17 cellular contexts compared by ENCODE assay signal in the genomic region with DNA sequence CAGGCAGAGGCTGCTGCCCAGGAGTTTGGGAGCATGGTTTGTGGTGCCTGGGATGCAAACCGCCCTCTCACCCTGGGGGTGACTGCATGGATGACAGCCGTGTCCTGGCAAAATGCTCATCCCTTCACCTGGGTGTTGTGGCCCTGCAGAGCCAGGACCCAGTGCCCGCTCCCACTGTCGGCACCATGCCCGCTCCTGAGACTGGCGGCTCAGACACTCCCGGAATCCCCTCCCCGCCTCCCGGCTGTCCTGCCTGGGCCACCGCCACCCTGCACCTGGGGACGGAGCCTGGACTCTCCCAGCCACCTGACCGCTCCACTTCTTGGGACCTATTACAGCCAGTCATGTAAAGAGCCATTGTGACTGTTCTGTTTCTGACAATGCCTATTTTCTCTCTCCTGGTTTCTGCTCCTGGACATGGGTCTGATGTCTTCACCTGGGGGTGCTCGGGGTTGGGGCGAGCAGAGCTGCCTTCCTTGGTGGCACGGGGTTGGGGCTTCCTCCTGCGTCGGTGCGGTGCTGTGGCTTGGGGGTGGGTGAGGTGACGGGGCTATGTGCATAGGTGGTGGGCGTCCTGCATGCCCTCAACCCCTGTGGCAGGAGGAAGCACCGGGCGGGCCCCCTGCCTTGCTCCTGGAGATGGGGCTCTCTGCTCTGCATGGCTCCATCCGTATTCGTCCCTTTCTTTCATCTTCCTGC. TPM values are rescaled to one million over a fixed set of nuclear protein-coding genes. Genes with fewer than 3 reads are reported as not detected.
DNase-seq lines count a peak whose midpoint lies in the region; ATAC-seq and TF ChIP-seq lines count a peak whose summit lies in the region.
"Had no signal": no experiment of that assay in that cellular context is flagged by ENCODE, and none has a peak within 500 bp of the region (broad histone marks: within the 10 kb centered on the region; RNA-seq: fewer than 3 reads in every experiment).

No MANE protein-coding gene starts in this region.

- intact Hi-C loops in heart left ventricle (cut with DNase I): no loop called here
- intact Hi-C loops in CD8-positive, alpha-beta T cell (cut with DNase I, micrococcal nuclease): no loop called here
- intact Hi-C loops in gastrocnemius medialis (cut with DNase I; ENCODE audit: low total_unique reads): no loop called here
- intact Hi-C loops in head of caudate nucleus (cut with DNase I): no loop called here

- 83 to 86% (median 85%) methylated on average over 17 to 24 of the region's 24 CpGs for WGBS in heart left ventricle, 4 donors

- H3K36me3 Mint-ChIP-seq in CD8-positive, alpha-beta T cell: peaks cover 42% of the 10 kb centered on the region

- H3K27me3 ChIP-seq in right atrium auricular region (no peaks in the 10 kb centered on the region), heart left ventricle (peaks cover 0 to 4% (median 0%) of the 10 kb centered on the region in 9 donors), gastrocnemius medialis (no peaks in the 10 kb centered on the region)
- no peaks in the 10 kb centered on the region for H3K27me3 ChIP-seq in CD8-positive, alpha-beta T cell (ENCODE audit: insufficient read depth, low read length)

- CTCF ChIA-PET in CD8-positive, alpha-beta T cell (lab: Charles Lee): no interaction called here
- CTCF ChIA-PET in RWPE1 (lab: Yijun Ruan, JAX): no interaction called here

- TF ChIP-seq POLR2A in heart left ventricle (IDR thresholded peaks at IDR 0.05) (no peak), gastrocnemius medialis (IDR thresholded peaks at IDR 0.05) (no peak)

- H3K9me3 ChIP-seq in right atrium auricular region: no peaks in the 10 kb centered on the region
- H3K9me3 ChIP-seq in heart left ventricle: no peaks in the 10 kb centered on the region
- no peaks in the 10 kb centered on the region for H3K9me3 ChIP-seq in CD8-positive, alpha-beta T cell (ENCODE audit: low read length)
- no peaks in the 10 kb centered on the region for H3K9me3 ChIP-seq in gastrocnemius medialis

- POLR2A ChIA-PET in CD8-positive, alpha-beta T cell (lab: Charles Lee): no interaction called here
- POLR2A ChIA-PET in RWPE1 (lab: Yijun Ruan, JAX; ENCODE audit: low non-redundant PET): no interaction called here

- H3K4me3 Mint-ChIP-seq in CD8-positive, alpha-beta T cell: no peak overlapping the region
- H3K4me3 Mint-ChIP-seq: CD4-positive, alpha-beta T cell; H9 had no signal

- TF ChIP-seq CTCF in right atrium auricular region (IDR thresholded peaks at IDR 0.05): no peak
- TF ChIP-seq CTCF in heart left ventricle (IDR thresholded peaks at IDR 0.05): no peak
- TF ChIP-seq CTCF in CD8-positive, alpha-beta T cell (IDR thresholded peaks at IDR 0.05): no peak
- no peak for TF ChIP-seq CTCF in RWPE1 (conservative IDR thresholded peaks at IDR 0.05; ENCODE audit: low read depth)
- no peak for TF ChIP-seq CTCF in gastrocnemius medialis (IDR thresholded peaks at IDR 0.05 in 4 of 5, conservative IDR thresholded peaks at IDR 0.05 in 1 of 5)

- in situ Hi-C loops in gastrocnemius medialis (cut with MboI; ENCODE audit: low sequenced_read_pairs in 4 of 4): no loop called here

- H3K4me3 ChIP-seq in right atrium auricular region (no peak overlapping the region), heart left ventricle (no peak overlapping the region), gastrocnemius medialis (no peak overlapping the region)
- H3K4me3 ChIP-seq in CD8-positive, alpha-beta T cell (ENCODE audit: low read depth, low read length): no peak overlapping the region

- H3K4me1 ChIP-seq in right atrium auricular region (peaks cover 0 to 51% of the 10 kb centered on the region in 2 donors), heart left ventricle (peaks cover 0 to 60% (median 18%) of the 10 kb centered on the region in 12 donors), gastrocnemius medialis (no peaks in the 10 kb centered on the region)
- H3K4me1 ChIP-seq in CD8-positive, alpha-beta T cell (ENCODE audit: insufficient read depth, low read length): no peaks in the 10 kb centered on the region

- H3K9me3 Mint-ChIP-seq in CD8-positive, alpha-beta T cell: no peaks in the 10 kb centered on the region
- H3K9me3 Mint-ChIP-seq: CD4-positive, alpha-beta T cell; H9 had no signal

- peak overlapping the region; percentile 52 for H3K27ac Mint-ChIP-seq in CD8-positive, alpha-beta T cell
- H3K27ac Mint-ChIP-seq: CD4-positive, alpha-beta T cell; H9 had no signal

- H3K36me3 ChIP-seq in right atrium auricular region: peaks cover 38% of the 10 kb centered on the region
- H3K36me3 ChIP-seq in heart left ventricle: peaks cover 0 to 38% (median 27%) of the 10 kb centered on the region in 9 donors
- no peaks in the 10 kb centered on the region for H3K36me3 ChIP-seq in CD8-positive, alpha-beta T cell (ENCODE audit: insufficient read depth, low read length)
- peaks cover 0 to 6% of the 10 kb centered on the region in 2 donors for H3K36me3 ChIP-seq in gastrocnemius medialis

- peaks cover 4% of the 10 kb centered on the region for H3K4me1 Mint-ChIP-seq in CD8-positive, alpha-beta T cell (ENCODE audit: low read depth)

- DNase-seq in right atrium auricular region (ENCODE audit: low spot score): no peak
- no peak for DNase-seq in heart left ventricle
- no peak for DNase-seq in CD8-positive, alpha-beta T cell
- DNase-seq in RWPE1 (ENCODE audit: low spot score): no peak
- no peak for DNase-seq in gastrocnemius medialis
- no peak for DNase-seq in head of caudate nucleus
- DNase-seq in inferior parietal cortex (ENCODE audit: extremely low spot score): no peak
- DNase-seq: ACHN; Calu3; CD4-positive, alpha-beta T cell; DMS79 treated with DMSO at 0.1 percent for 48 hours; GF-D8; H9; IMR-90 had no signal

- H3K27ac ChIP-seq in right atrium auricular region (peak overlapping the region; percentile 67 to 73), heart left ventricle (peak overlapping the region in 4 of 12 donors; percentile 67 to 80 (median 70)), RWPE1 (peak overlapping the region; percentile 15; the same call in 1 of the 2 replicates), gastrocnemius medialis (peak overlapping the region in 3 of 4 donors; percentile 9 to 50 (median 34))
- no peak overlapping the region for H3K27ac ChIP-seq in CD8-positive, alpha-beta T cell (ENCODE audit: low read depth, low read length)
- H3K27ac ChIP-seq: C4-2B had no signal

- no peak for ATAC-seq in heart left ventricle
- peak; percentile 7 for ATAC-seq in CD8-positive, alpha-beta T cell
- no peak for ATAC-seq in gastrocnemius medialis

- H3K27me3 Mint-ChIP-seq in CD8-positive, alpha-beta T cell (ENCODE audit: low read depth): no peaks in the 10 kb centered on the region
- H3K27me3 Mint-ChIP-seq: CD4-positive, alpha-beta T cell had no signal

RNA-seq across cellular contexts. Expression of a gene that starts 30.9 kb away (rescaled TPM):
- total RNA-seq in right atrium auricular region: 100 to 1,000 TPM; 256 to 321 TPM
- 100 to 1,000 TPM; 221 to 389 (median 283) TPM for total RNA-seq in heart left ventricle
- polyA plus RNA-seq in heart left ventricle: 100 to 1,000 TPM; 105 to 322 TPM
- total RNA-seq in CD8-positive, alpha-beta T cell: 10 to 100 TPM; 94.6 to 97.4 TPM
- total RNA-seq in gastrocnemius medialis: 100 to 1,000 TPM in 2 of 4 donors, 10 to 100 TPM in 2; 65.0 to 131 (median 100) TPM

RNA-seq across cellular contexts. Expression of a gene that starts 38.2 kb away (rescaled TPM):
- total RNA-seq in right atrium auricular region: 10 to 100 TPM; 31.0 to 68.9 TPM
- 10 to 100 TPM; 27.7 to 75.1 (median 39.7) TPM for total RNA-seq in heart left ventricle
- polyA plus RNA-seq in heart left ventricle: 10 to 100 TPM; 59.1 to 89.5 TPM
- total RNA-seq in CD8-positive, alpha-beta T cell: not detected
- 10 to 100 TPM in 3 of 4 donors, 1 to 10 TPM in 1; 8.1 to 42.0 (median 13.2) TPM for total RNA-seq in gastrocnemius medialis
- total RNA-seq: CD4-positive, alpha-beta T cell; H1; IMR-90 had no signal
- polyA plus RNA-seq: BJ, IMR-90 had no signal

RNA-seq across cellular contexts. Expression of a gene that starts 59.5 kb away (rescaled TPM):
- total RNA-seq in right atrium auricular region (not detected), heart left ventricle (under 1 TPM in 5 of 9 donors, not detected in 4; 0.19 to 0.65 (median 0.47) TPM), gastrocnemius medialis (under 1 TPM; 0.20 to 0.68 (median 0.59) TPM)
- under 1 TPM; 0.11 to 0.73 TPM for polyA plus RNA-seq in heart left ventricle
- not detected for total RNA-seq in CD8-positive, alpha-beta T cell
- total RNA-seq: Calu3, IMR-90 had no signal
- polyA plus RNA-seq: BJ had no signal

Comparison
In these comparisons a context has a peak if more than half of its experiments do, and no peak if none do; other contexts are left out.
1. RNA of a gene that starts 38.2 kb away (total RNA-seq): 31.0 to 68.9 TPM in right atrium auricular region, 27.7 to 75.1 TPM in heart left ventricle and 8.1 to 42.0 TPM in gastrocnemius medialis; not detected in CD8-positive, alpha-beta T cell; every median in the first group is over 4 times any median in the second.